In the genomic region with DNA sequence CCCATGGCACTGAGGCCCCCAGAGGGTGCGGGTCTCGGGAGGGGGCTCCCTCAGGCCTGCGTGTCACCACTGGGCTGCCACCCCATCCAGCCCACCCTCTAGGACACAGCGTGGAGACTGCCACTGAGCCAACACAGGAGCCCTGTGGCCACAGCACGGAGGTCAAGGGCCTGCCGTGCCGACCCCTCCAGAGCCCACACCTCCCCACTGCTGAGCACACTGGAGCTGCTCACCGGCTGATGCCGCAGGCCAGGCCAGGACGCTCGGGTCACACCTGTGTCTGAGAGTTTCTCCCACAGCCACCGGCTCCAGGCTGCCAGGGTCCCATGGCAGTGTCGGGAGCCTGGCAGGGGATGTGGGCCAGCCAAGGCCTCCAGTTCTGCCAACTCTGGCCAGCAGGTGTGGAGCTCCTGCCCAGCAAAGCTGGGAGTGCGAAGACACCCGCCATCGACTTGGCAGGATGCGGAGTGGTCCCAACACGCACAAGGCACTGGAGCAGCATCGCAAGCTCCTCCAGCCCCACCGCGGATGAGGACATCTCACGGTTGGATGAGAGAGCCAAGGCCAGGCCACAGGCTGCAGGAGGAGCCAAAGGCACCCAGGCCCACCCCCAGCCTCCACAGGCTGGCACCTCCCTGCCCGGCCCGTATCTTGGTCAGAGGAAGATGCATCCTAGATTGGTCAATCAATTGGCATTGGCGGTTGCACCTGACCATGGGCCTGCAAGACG, we compare ENCODE assay signal across 25 cellular contexts.
"Had no signal": no experiment of that assay in that cellular context is flagged by ENCODE, and none has a peak within 500 bp of the region (broad histone marks: within the 10 kb centered on the region; RNA-seq: fewer than 3 reads in every experiment).

No MANE protein-coding gene starts in this region.

- ATAC-seq: activated CD4-positive, alpha-beta T cell treated with anti-CD3 and anti-CD28 coated beads for 36 hours; activated T-cell treated with anti-CD3 and anti-CD28 coated beads, Interleukin-2, amount 50 U/mL, for 4 hours; activated T-helper 17 cell treated with anti-CD3 and anti-CD28 coated beads, Interleukin-2, amount 50 U/mL, for 72 hours; esophagus mucosa had no signal

- H3K27me3 Mint-ChIP-seq: activated CD4-positive, alpha-beta memory T cell treated with anti-CD3 and anti-CD28 coated beads, Interleukin-2, amount 10 ng/mL, durations not matched to agents 7 days and 5 days; activated CD4-positive, alpha-beta T cell treated with anti-CD3 and anti-CD28 coated beads for 36 hours; activated CD4-positive, alpha-beta T cell treated with anti-CD3 and anti-CD28 coated beads, Interleukin-2, amount 10 ng/mL, durations not matched to agents 7 days and 5 days; activated naive CD8-positive, alpha-beta T cell; activated T-helper 17 cell treated with anti-CD3 and anti-CD28 coated beads, Interleukin-2, amount 50 U/mL, for 72 hours; central memory CD8-positive, alpha-beta T cell; dendritic cell treated with granulocyte-macrophage colony-stimulating factor and Interleukin-4, amounts not matched to agents 40 ng/mL and 50 ng/mL, for 4 days had no signal

- DNase-seq: activated CD4-positive, alpha-beta memory T cell treated with anti-CD3 and anti-CD28 coated beads, Interleukin-2, amount 10 ng/mL, durations not matched to agents 7 days and 5 days; activated CD4-positive, alpha-beta T cell treated with anti-CD3 and anti-CD28 coated beads for 36 hours; activated CD4-positive, alpha-beta T cell treated with anti-CD3 and anti-CD28 coated beads, Interleukin-2, amount 10 ng/mL, durations not matched to agents 7 days and 5 days; activated CD4-positive, alpha-beta T cell treated with anti-CD3 and anti-CD28 coated beads, Interleukin-2, amount 50 U/mL, for 4 hours; activated CD4-positive, CD25-positive, alpha-beta regulatory T cell; activated CD4-positive, CD25-positive, alpha-beta regulatory T cell treated with anti-CD3 and anti-CD28 coated beads, Interleukin-2, amount 50 U/mL, for 72 hours; activated effector memory CD4-positive, alpha-beta T cell treated with anti-CD3 and anti-CD28 coated beads, Interleukin-2, amount 50 U/mL, for 16 hours; activated naive CD4-positive, alpha-beta T cell treated with anti-CD3 and anti-CD28 coated beads, Interleukin-2, amount 50 U/mL, for 16 hours; activated T-cell treated with anti-CD3 and anti-CD28 coated beads, Interleukin-2, amount 50 U/mL, for 4 hours; amniotic stem cell; anterior cingulate cortex; brain microvascular endothelial cell; dorsolateral prefrontal cortex; effector memory CD4-positive, alpha-beta T cell; endodermal cell; foreskin fibroblast; head of caudate nucleus; T-helper 1 cell; T-helper 2 cell had no signal

- H3K27me3 ChIP-seq: brain microvascular endothelial cell had no signal

- H3K4me1 Mint-ChIP-seq: activated CD4-positive, alpha-beta memory T cell treated with anti-CD3 and anti-CD28 coated beads, Interleukin-2, amount 10 ng/mL, durations not matched to agents 7 days and 5 days; activated CD4-positive, alpha-beta T cell treated with anti-CD3 and anti-CD28 coated beads, Interleukin-2, amount 10 ng/mL, durations not matched to agents 7 days and 5 days; central memory CD8-positive, alpha-beta T cell; endodermal cell had no signal

- H3K27ac Mint-ChIP-seq: activated CD4-positive, alpha-beta memory T cell treated with anti-CD3 and anti-CD28 coated beads, Interleukin-2, amount 10 ng/mL, durations not matched to agents 7 days and 5 days; activated CD4-positive, alpha-beta T cell treated with anti-CD3 and anti-CD28 coated beads for 36 hours; activated CD4-positive, alpha-beta T cell treated with anti-CD3 and anti-CD28 coated beads, Interleukin-2, amount 10 ng/mL, durations not matched to agents 7 days and 5 days; activated naive CD8-positive, alpha-beta T cell; activated T-helper 17 cell treated with anti-CD3 and anti-CD28 coated beads, Interleukin-2, amount 50 U/mL, for 72 hours; dendritic cell treated with granulocyte-macrophage colony-stimulating factor and Interleukin-4, amounts not matched to agents 40 ng/mL and 50 ng/mL, for 4 days; endodermal cell had no signal

- H3K4me3 Mint-ChIP-seq: activated CD4-positive, alpha-beta memory T cell treated with anti-CD3 and anti-CD28 coated beads, Interleukin-2, amount 10 ng/mL, durations not matched to agents 7 days and 5 days; activated CD4-positive, alpha-beta T cell treated with anti-CD3 and anti-CD28 coated beads for 36 hours; activated CD4-positive, alpha-beta T cell treated with anti-CD3 and anti-CD28 coated beads, Interleukin-2, amount 10 ng/mL, durations not matched to agents 7 days and 5 days; activated naive CD8-positive, alpha-beta T cell; activated T-cell treated with anti-CD3 and anti-CD28 coated beads, Interleukin-2, amount 50 U/mL, for 4 hours; activated T-helper 17 cell treated with anti-CD3 and anti-CD28 coated beads, Interleukin-2, amount 50 U/mL, for 72 hours; central memory CD8-positive, alpha-beta T cell; dendritic cell treated with granulocyte-macrophage colony-stimulating factor and Interleukin-4, amounts not matched to agents 40 ng/mL and 50 ng/mL, for 4 days; endodermal cell had no signal

- H3K4me3 ChIP-seq: coronary artery, dorsolateral prefrontal cortex had no signal

- H3K27ac ChIP-seq: brain microvascular endothelial cell, coronary artery, dorsolateral prefrontal cortex had no signal

- H3K36me3 ChIP-seq: brain microvascular endothelial cell had no signal
